Comparison of ENCODE assay signal across 12 cellular contexts in genomic region chr9:134589748-134590147, GRCh38. TPM values are rescaled to one million over a fixed set of nuclear protein-coding genes. Genes with fewer than 3 reads are reported as not detected.
"Had no signal": no experiment of that assay in that cellular context is flagged by ENCODE, and none has a peak within 500 bp of the region (broad histone marks: within the 10 kb centered on the region; RNA-seq: fewer than 3 reads in every experiment).

No MANE protein-coding gene starts in this region.

- ATAC-seq: activated CD4-positive, CD25-positive, alpha-beta regulatory T cell treated with anti-CD3 and anti-CD28 coated beads, Interleukin-2, amount 50 U/mL, for 24 hours; effector memory CD8-positive, alpha-beta T cell; pancreas had no signal

- H3K36me3 ChIP-seq: pancreas, stomach, uterus had no signal

- H3K4me3 Mint-ChIP-seq: activated naive CD4-positive, alpha-beta T cell treated with anti-CD3 and anti-CD28 coated beads, Interleukin-2, amount 10 ng/mL, durations not matched to agents 7 days and 5 days; activated T-helper 1 cell treated with anti-CD3 and anti-CD28 coated beads, Interleukin-12 subunit alpha, Interleukin-12 subunit beta, Interleukin-2, Interleukin-4 antibody, amounts not matched to agents 30 ng/mL and 10 ng/mL and 1 ng/mL, durations not matched to agents 14 hours and 24 hours and 36 hours; effector memory CD8-positive, alpha-beta T cell; nephron had no signal

- H3K4me1 ChIP-seq: pancreas, stomach had no signal

- H3K4me1 Mint-ChIP-seq: activated naive CD4-positive, alpha-beta T cell treated with anti-CD3 and anti-CD28 coated beads, Interleukin-2, amount 10 ng/mL, durations not matched to agents 7 days and 5 days had no signal

- H3K27me3 ChIP-seq: hepatocyte, pancreas, uterus had no signal

- H3K4me3 ChIP-seq: hepatocyte, pancreas, stomach, uterus had no signal

- DNase-seq: activated CD4-positive, alpha-beta T cell treated with anti-CD3 and anti-CD28 coated beads, Interleukin-2, amount 50 U/mL, for 48 hours; activated CD8-positive, alpha-beta memory T cell treated with anti-CD3 and anti-CD28 coated beads, Interleukin-2, amount 50 U/mL, for 48 hours; activated naive CD4-positive, alpha-beta T cell treated with anti-CD3 and anti-CD28 coated beads, Interleukin-2, amount 10 ng/mL, durations not matched to agents 7 days and 5 days; effector memory CD8-positive, alpha-beta T cell; stomach; T-helper 2 cell had no signal

- H3K27ac ChIP-seq: pancreas, stomach, uterus had no signal

- H3K36me3 Mint-ChIP-seq: activated naive CD4-positive, alpha-beta T cell treated with anti-CD3 and anti-CD28 coated beads, Interleukin-2, amount 10 ng/mL, durations not matched to agents 7 days and 5 days had no signal

- H3K9me3 Mint-ChIP-seq: activated naive CD4-positive, alpha-beta T cell treated with anti-CD3 and anti-CD28 coated beads, Interleukin-2, amount 10 ng/mL, durations not matched to agents 7 days and 5 days; activated T-helper 1 cell treated with anti-CD3 and anti-CD28 coated beads, Interleukin-12 subunit alpha, Interleukin-12 subunit beta, Interleukin-2, Interleukin-4 antibody, amounts not matched to agents 30 ng/mL and 10 ng/mL and 1 ng/mL, durations not matched to agents 14 hours and 24 hours and 36 hours; effector memory CD8-positive, alpha-beta T cell had no signal

- H3K9me3 ChIP-seq: pancreas, stomach, uterus had no signal

- H3K27ac Mint-ChIP-seq: activated naive CD4-positive, alpha-beta T cell treated with anti-CD3 and anti-CD28 coated beads, Interleukin-2, amount 10 ng/mL, durations not matched to agents 7 days and 5 days; activated T-helper 1 cell treated with anti-CD3 and anti-CD28 coated beads, Interleukin-12 subunit alpha, Interleukin-12 subunit beta, Interleukin-2, Interleukin-4 antibody, amounts not matched to agents 30 ng/mL and 10 ng/mL and 1 ng/mL, durations not matched to agents 14 hours and 24 hours and 36 hours; effector memory CD8-positive, alpha-beta T cell had no signal

RNA-seq across cellular contexts. Expression of gene COL5A1, which starts 51.9 kb away (rescaled TPM):
- total RNA-seq: activated T-helper 1 cell treated with anti-CD3 and anti-CD28 coated beads, Interleukin-12 subunit alpha, Interleukin-12 subunit beta, Interleukin-2, Interleukin-4 antibody, amounts not matched to agents 30 ng/mL and 10 ng/mL and 1 ng/mL, durations not matched to agents 14 hours and 24 hours and 36 hours had no signal
